12 cellular contexts compared by ENCODE assay signal in genomic region chr6:157898169-157898568, GRCh38.
DNase-seq lines count a peak whose midpoint lies in the region; ATAC-seq and TF ChIP-seq lines count a peak whose summit lies in the region.
"Had no signal": no experiment of that assay in that cellular context is flagged by ENCODE, and none has a peak within 500 bp of the region (broad histone marks: within the 10 kb centered on the region; RNA-seq: fewer than 3 reads in every experiment).

No MANE protein-coding gene starts in this region.

- no peak for DNase-seq in DND-41
- peak; percentile 42 for DNase-seq in choroid plexus epithelial cell (ENCODE audit: low read depth)
- peak; percentile 18 for DNase-seq in middle frontal gyrus (ENCODE audit: extremely low spot score, low spot score)
- no peak for DNase-seq in thyroid gland
- DNase-seq: DMS53, left colon, NCI-H2107, psoas muscle, trophoblast cell had no signal

- H2AFZ ChIP-seq in DND-41 (ENCODE audit: low read depth, low read length) (no peak overlapping the region), OCI-LY1 (ENCODE audit: low read length) (no peak overlapping the region)

- no peaks in the 10 kb centered on the region for H4K20me1 ChIP-seq in DND-41 (ENCODE audit: insufficient read depth, low read length)
- no peaks in the 10 kb centered on the region for H4K20me1 ChIP-seq in OCI-LY1 (ENCODE audit: insufficient read depth, low read length)

- H3K9me3 ChIP-seq in DND-41 (ENCODE audit: insufficient read depth, low read length, severe bottlenecking) (no peaks in the 10 kb centered on the region), OCI-LY1 (ENCODE audit: low read length) (no peaks in the 10 kb centered on the region), thyroid gland (no peaks in the 10 kb centered on the region)
- H3K9me3 ChIP-seq: psoas muscle had no signal

- no peak for ATAC-seq in DND-41 (ENCODE audit: insufficient read depth, low read depth)
- no peak for ATAC-seq in HG02981 (IDR thresholded peaks at IDR 0.05; ENCODE audit: unreplicated experiment)
- ATAC-seq in HG02870 (IDR thresholded peaks at IDR 0.05; ENCODE audit: unreplicated experiment): no peak
- ATAC-seq: left colon, psoas muscle had no signal

- H3K27me3 ChIP-seq in DND-41 (ENCODE audit: insufficient read depth, low read length, poor library complexity) (no peaks in the 10 kb centered on the region), OCI-LY1 (ENCODE audit: insufficient read depth, low read length) (no peaks in the 10 kb centered on the region), thyroid gland (no peaks in the 10 kb centered on the region)

- H3K79me2 ChIP-seq in DND-41 (ENCODE audit: insufficient read depth, low read length) (no peaks in the 10 kb centered on the region), OCI-LY1 (ENCODE audit: insufficient read depth, low read length) (no peaks in the 10 kb centered on the region)

- TF ChIP-seq POLR2A in thyroid gland (IDR thresholded peaks at IDR 0.05): no peak

- H3K4me1 ChIP-seq in DND-41 (ENCODE audit: insufficient read depth, low read length) (0 out of 2 replicates have a peak, but pooled peaks cover 2% of the 10 kb centered on the region), OCI-LY1 (ENCODE audit: insufficient read depth, low read length, severe bottlenecking) (no peaks in the 10 kb centered on the region), thyroid gland (no peaks in the 10 kb centered on the region)
- H3K4me1 ChIP-seq: psoas muscle had no signal

- intact Hi-C loops in thyroid gland (cut with DNase I): no loop called here

- H3F3A ChIP-seq in OCI-LY1 (ENCODE audit: insufficient read depth, low read length): no peaks in the 10 kb centered on the region

- 74 to 79% methylated on average over 7 of the region's 7 CpGs for WGBS in thyroid gland, 2 donors

- H3K9ac ChIP-seq in DND-41 (ENCODE audit: low read depth, low read length): no peak overlapping the region
- no peak overlapping the region for H3K9ac ChIP-seq in OCI-LY1 (ENCODE audit: low read length)

- no peak overlapping the region for H3K4me2 ChIP-seq in DND-41 (ENCODE audit: insufficient read depth, low read length)
- H3K4me2 ChIP-seq in OCI-LY1 (ENCODE audit: low read length): no peak overlapping the region

- H3K36me3 ChIP-seq in DND-41 (ENCODE audit: insufficient read depth, low read length) (no peaks in the 10 kb centered on the region), OCI-LY1 (ENCODE audit: insufficient read depth, low read length) (no peaks in the 10 kb centered on the region), thyroid gland (peaks cover 14 to 18% of the 10 kb centered on the region in 2 donors)

- no peaks in the 10 kb centered on the region for H3K9me2 ChIP-seq in OCI-LY1 (ENCODE audit: low read depth, low read length)

- TF ChIP-seq CTCF in DND-41 (IDR thresholded peaks at IDR 0.05; ENCODE audit: borderline replicate concordance, extremely low read depth, low read length, poor library complexity, severe bottlenecking) (peak; percentile 45), OCI-LY1 (IDR thresholded peaks at IDR 0.05; ENCODE audit: low read length) (peak; percentile 24; the same call in 1 of the 2 replicates), choroid plexus epithelial cell (conservative IDR thresholded peaks at IDR 0.05; ENCODE audit: low read depth, low read length) (peak; percentile 53), thyroid gland (IDR thresholded peaks at IDR 0.05) (no peak)

- H3K27ac ChIP-seq in DND-41 (ENCODE audit: low read length) (no peak overlapping the region), OCI-LY1 (ENCODE audit: low read depth, low read length, poor library complexity, severe bottlenecking) (no peak overlapping the region), thyroid gland (no peak overlapping the region)
- H3K27ac ChIP-seq: psoas muscle had no signal

- H3K4me3 ChIP-seq in DND-41 (ENCODE audit: low read depth in 1 of 2, low read length in 2 of 2) (no peak overlapping the region), OCI-LY1 (ENCODE audit: low read depth, low read length, poor library complexity, severe bottlenecking) (no peak overlapping the region), choroid plexus epithelial cell (ENCODE audit: low read depth, low read length) (no peak overlapping the region), thyroid gland (replicated peaks in 1 of 3) (no peak overlapping the region)
- H3K4me3 ChIP-seq: psoas muscle had no signal

Comparison
In these comparisons a context has a peak if more than half of its experiments do, and no peak if none do; other contexts are left out.
1. DNase-seq: peak in choroid plexus epithelial cell (single experiment) and middle frontal gyrus (single experiment); none in DND-41 (single experiment) and thyroid gland (0 of 2).
2. CTCF ChIP-seq: peak in DND-41 (single experiment), OCI-LY1 (single experiment) and choroid plexus epithelial cell (single experiment); none in thyroid gland (0 of 6).